Comparison of ENCODE assay signal across 28 cellular contexts in the genomic region with DNA sequence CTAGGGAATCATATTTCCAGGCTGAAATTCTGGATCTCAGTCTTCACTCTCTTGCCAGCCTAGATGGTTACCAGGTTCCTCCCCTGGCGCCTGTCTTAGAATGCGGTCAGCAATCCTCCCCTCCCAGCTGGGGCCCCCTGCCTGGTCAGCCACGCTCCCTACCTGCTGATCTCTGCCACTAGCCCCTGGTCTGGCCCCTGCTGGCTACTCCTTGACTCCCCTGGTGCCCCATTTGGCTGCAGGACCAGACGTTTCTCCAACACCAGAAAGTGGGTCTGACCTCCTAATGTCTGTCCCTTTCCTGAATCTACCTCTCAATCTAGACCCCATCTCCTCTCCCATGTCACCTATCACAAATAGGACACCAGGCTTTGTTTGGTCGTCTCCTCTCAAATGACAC.
"Had no signal": no experiment of that assay in that cellular context is flagged by ENCODE, and none has a peak within 500 bp of the region (broad histone marks: within the 10 kb centered on the region; RNA-seq: fewer than 3 reads in every experiment).

No MANE protein-coding gene starts in this region.

- H3K4me1 Mint-ChIP-seq: stimulated activated effector memory CD8-positive, alpha-beta T cell treated with anti-CD3 and anti-CD28 coated beads, Interleukin-12 subunit alpha, Interleukin-12 subunit beta, amount 100 ng/mL, for 72 hours; stimulated activated naive B cell treated with anti-CD40 and anti-IgM and Interleukin-4, amounts not matched to agents 10 μg/mL and 1 μg/mL and 100 μg/mL, for 72 hours had no signal

- H3K4me3 ChIP-seq: ovary, psoas muscle, right lobe of liver, sigmoid colon, stomach, thoracic aorta, thyroid gland, tibial nerve, upper lobe of left lung, vagina had no signal

- H3K27ac Mint-ChIP-seq: natural killer cell treated with Interleukin-12 subunit alpha and Interleukin-12 subunit beta and Interleukin-15 and Interleukin-18, amount 100 ng/mL, for 72 hours; nephron progenitor cell; progenitor cell of endocrine pancreas; stimulated activated effector memory CD8-positive, alpha-beta T cell treated with anti-CD3 and anti-CD28 coated beads, Interleukin-12 subunit alpha, Interleukin-12 subunit beta, amount 100 ng/mL, for 72 hours; stimulated activated naive B cell treated with anti-CD40 and anti-IgM and Interleukin-4, amounts not matched to agents 10 μg/mL and 1 μg/mL and 100 μg/mL, for 72 hours; stimulated activated naive CD8-positive, alpha-beta T cell treated with anti-CD3 and anti-CD28 coated beads, Interleukin-15, Interleukin-2, amounts not matched to agents 100 ng/mL and 50 ng/mL, for 24 hours had no signal

- DNase-seq: nephron progenitor cell; nucleus accumbens; ovary; psoas muscle; right cardiac atrium; right lobe of liver; sigmoid colon; small intestine; stimulated activated CD4-positive, alpha-beta T cell treated with anti-CD3 and anti-CD28 coated beads, Interleukin-15, amount 100 ng/mL, for 24 hours; stimulated activated CD4-positive, alpha-beta T cell treated with anti-CD3 and anti-CD28 coated beads, Interleukin-2, amount 100 ng/mL, for 24 hours; stimulated activated CD4-positive, alpha-beta T cell treated with anti-CD3 and anti-CD28 coated beads, Interleukin-2, amount 100 ng/mL, for 48 hours; stimulated activated CD4-positive, alpha-beta T cell treated with anti-CD3 and anti-CD28 coated beads, Interleukin-4, amount 100 ng/mL, for 24 hours; stimulated activated naive B cell treated with anti-CD40 and anti-IgM and Interleukin-4, amounts not matched to agents 10 μg/mL and 1 μg/mL and 100 μg/mL, for 72 hours; stimulated activated naive CD4-positive, alpha-beta T cell treated with Interleukin-2 at 50 U/mL for 16 hours; stomach; thyroid gland; trophoblast cell had no signal

- H3K9me3 Mint-ChIP-seq: neural crest cell had no signal

- H3K4me3 Mint-ChIP-seq: natural killer cell treated with Interleukin-12 subunit alpha and Interleukin-12 subunit beta and Interleukin-15 and Interleukin-18, amount 100 ng/mL, for 72 hours; nephron progenitor cell; neural crest cell; stimulated activated effector memory CD8-positive, alpha-beta T cell treated with anti-CD3 and anti-CD28 coated beads, Interleukin-12 subunit alpha, Interleukin-12 subunit beta, amount 100 ng/mL, for 72 hours; stimulated activated naive B cell treated with anti-CD40 and anti-IgM and Interleukin-4, amounts not matched to agents 10 μg/mL and 1 μg/mL and 100 μg/mL, for 72 hours; stimulated activated naive CD8-positive, alpha-beta T cell treated with anti-CD3 and anti-CD28 coated beads, Interleukin-15, Interleukin-2, amounts not matched to agents 100 ng/mL and 50 ng/mL, for 24 hours had no signal

- H3K36me3 ChIP-seq: neutrophil, ovary, right lobe of liver, sigmoid colon, stomach, thoracic aorta, thyroid gland, tibial nerve, upper lobe of left lung, vagina had no signal

- H3K27me3 ChIP-seq: neutrophil, ovary, sigmoid colon, stomach, thyroid gland, tibial nerve, upper lobe of left lung, vagina had no signal

- H3K36me3 Mint-ChIP-seq: stimulated activated effector memory CD8-positive, alpha-beta T cell treated with anti-CD3 and anti-CD28 coated beads, Interleukin-12 subunit alpha, Interleukin-12 subunit beta, amount 100 ng/mL, for 72 hours; stimulated activated naive B cell treated with anti-CD40 and anti-IgM and Interleukin-4, amounts not matched to agents 10 μg/mL and 1 μg/mL and 100 μg/mL, for 72 hours had no signal

- FAIRE-seq: small intestine, urothelium cell line had no signal
